1 cellular context compared by ENCODE assay signal in the genomic region with DNA sequence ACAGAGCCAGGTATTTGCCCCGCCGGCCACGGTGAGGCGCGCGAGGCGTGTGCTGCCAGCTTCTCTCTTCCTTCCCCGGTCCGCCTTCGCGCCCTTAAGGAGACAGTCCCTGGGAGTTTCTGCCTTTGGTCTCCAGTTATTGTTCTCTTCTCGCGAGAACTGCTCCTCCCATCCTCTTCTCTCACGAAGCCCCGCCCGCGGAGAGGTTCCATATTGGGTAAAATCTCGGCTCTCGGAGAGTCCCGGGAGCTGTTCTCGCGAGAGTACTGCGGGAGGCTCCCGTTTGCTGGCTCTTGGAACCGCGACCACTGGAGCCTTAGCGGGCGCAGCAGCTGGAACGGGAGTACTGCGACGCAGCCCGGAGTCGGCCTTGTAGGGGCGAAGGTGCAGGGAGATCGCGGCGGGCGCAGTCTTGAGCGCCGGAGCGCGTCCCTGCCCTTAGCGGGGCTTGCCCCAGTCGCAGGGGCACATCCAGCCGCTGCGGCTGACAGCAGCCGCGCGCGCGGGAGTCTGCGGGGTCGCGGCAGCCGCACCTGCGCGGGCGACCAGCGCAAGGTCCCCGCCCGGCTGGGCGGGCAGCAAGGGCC.
TF ChIP-seq lines count a peak whose summit lies in the region.

TSS of gene MAPK14 (plus strand) at position 308 of the 587 bp plus-strand sequence. CDS start 350 bp downstream, outside the sequence.

TF ChIP-seq in K562, 482 proteins besides CTCF, POLR2A, EP300 and RAD21 (continued from another document and continues in another):
- TF ChIP-seq ZBTB40 (IDR thresholded peaks at IDR 0.05) = 0 out of 2 replicates have a peak, but pooled peaks have one; percentile 8
- TF ChIP-seq ZBTB40 (CRISPR knock-in tag; IDR thresholded peaks at IDR 0.05) = no peak
- TF ChIP-seq, protein P1, sequence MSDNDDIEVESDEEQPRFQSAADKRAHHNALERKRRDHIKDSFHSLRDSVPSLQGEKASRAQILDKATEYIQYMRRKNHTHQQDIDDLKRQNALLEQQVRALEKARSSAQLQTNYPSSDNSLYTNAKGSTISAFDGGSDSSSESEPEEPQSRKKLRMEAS (CRISPR knock-in tag; IDR thresholded peaks at IDR 0.05) = peak; percentile 53; the same call in 1 of the 2 replicates
- TF ChIP-seq GTF2A2 (tag; IDR thresholded peaks at IDR 0.05) = no peak
- TF ChIP-seq, protein P2, sequence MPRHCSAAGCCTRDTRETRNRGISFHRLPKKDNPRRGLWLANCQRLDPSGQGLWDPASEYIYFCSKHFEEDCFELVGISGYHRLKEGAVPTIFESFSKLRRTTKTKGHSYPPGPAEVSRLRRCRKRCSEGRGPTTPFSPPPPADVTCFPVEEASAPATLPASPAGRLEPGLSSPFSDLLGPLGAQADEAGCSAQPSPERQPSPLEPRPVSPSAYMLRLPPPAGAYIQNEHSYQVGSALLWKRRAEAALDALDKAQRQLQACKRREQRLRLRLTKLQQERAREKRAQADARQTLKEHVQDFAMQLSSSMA (CRISPR knock-in tag; IDR thresholded peaks at IDR 0.05) = peak; percentile 53; the same call in 1 of the 2 replicates
- peak; percentile 59 for TF ChIP-seq EP400 (IDR thresholded peaks at IDR 0.05)
- TF ChIP-seq ZNF24 (IDR thresholded peaks at IDR 0.05) = peak; percentile 23; the same call in 1 of the 2 replicates
- TF ChIP-seq FOXK1 (CRISPR knock-in tag; IDR thresholded peaks at IDR 0.05; ENCODE audit: borderline replicate concordance) = no peak
- peak; percentile 56 to 72 for TF ChIP-seq E2F6 (IDR thresholded peaks at IDR 0.05; ENCODE audit: borderline replicate concordance in 1 of 2, extremely low read depth in 1 of 2, insufficient read depth in 1 of 2, insufficient read length in 1 of 2, low read depth in 1 of 2, low read length in 1 of 2, poor library complexity in 1 of 2, severe bottlenecking in 1 of 2)
- peak; percentile 84 for TF ChIP-seq SAP30 (IDR thresholded peaks at IDR 0.05; ENCODE audit: borderline replicate concordance, insufficient read depth, low read depth, low read length, poor library complexity, severe bottlenecking)
- TF ChIP-seq, protein P3, sequence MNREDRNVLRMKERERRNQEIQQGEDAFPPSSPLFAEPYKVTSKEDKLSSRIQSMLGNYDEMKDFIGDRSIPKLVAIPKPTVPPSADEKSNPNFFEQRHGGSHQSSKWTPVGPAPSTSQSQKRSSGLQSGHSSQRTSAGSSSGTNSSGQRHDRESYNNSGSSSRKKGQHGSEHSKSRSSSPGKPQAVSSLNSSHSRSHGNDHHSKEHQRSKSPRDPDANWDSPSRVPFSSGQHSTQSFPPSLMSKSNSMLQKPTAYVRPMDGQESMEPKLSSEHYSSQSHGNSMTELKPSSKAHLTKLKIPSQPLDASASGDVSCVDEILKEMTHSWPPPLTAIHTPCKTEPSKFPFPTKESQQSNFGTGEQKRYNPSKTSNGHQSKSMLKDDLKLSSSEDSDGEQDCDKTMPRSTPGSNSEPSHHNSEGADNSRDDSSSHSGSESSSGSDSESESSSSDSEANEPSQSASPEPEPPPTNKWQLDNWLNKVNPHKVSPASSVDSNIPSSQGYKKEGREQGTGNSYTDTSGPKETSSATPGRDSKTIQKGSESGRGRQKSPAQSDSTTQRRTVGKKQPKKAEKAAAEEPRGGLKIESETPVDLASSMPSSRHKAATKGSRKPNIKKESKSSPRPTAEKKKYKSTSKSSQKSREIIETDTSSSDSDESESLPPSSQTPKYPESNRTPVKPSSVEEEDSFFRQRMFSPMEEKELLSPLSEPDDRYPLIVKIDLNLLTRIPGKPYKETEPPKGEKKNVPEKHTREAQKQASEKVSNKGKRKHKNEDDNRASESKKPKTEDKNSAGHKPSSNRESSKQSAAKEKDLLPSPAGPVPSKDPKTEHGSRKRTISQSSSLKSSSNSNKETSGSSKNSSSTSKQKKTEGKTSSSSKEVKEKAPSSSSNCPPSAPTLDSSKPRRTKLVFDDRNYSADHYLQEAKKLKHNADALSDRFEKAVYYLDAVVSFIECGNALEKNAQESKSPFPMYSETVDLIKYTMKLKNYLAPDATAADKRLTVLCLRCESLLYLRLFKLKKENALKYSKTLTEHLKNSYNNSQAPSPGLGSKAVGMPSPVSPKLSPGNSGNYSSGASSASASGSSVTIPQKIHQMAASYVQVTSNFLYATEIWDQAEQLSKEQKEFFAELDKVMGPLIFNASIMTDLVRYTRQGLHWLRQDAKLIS (CRISPR knock-in tag; IDR thresholded peaks at IDR 0.05) = peak; percentile 53; the same call in 1 of the 2 replicates
- no peak for TF ChIP-seq ILK (tag; IDR thresholded peaks at IDR 0.05; ENCODE audit: borderline replicate concordance, low read depth)
- TF ChIP-seq NEUROD1 (IDR thresholded peaks at IDR 0.05; ENCODE audit: borderline replicate concordance, low read depth, low read length, partially characterized antibody) = peak; percentile 93
- no peak for TF ChIP-seq ZNF174 (CRISPR knock-in tag; IDR thresholded peaks at IDR 0.05)
- TF ChIP-seq FUS (optimal IDR thresholded peaks at IDR 0.05; ENCODE audit: low read depth, low read length) = peak; percentile 42
- TF ChIP-seq MAFG (tag; conservative IDR thresholded peaks at IDR 0.05) = no peak
- peak; percentile 46; the same call in 1 of the 2 replicates for TF ChIP-seq CBX1 (IDR thresholded peaks at IDR 0.05; ENCODE audit: low read depth)
- no peak for TF ChIP-seq SMARCA5 (IDR thresholded peaks at IDR 0.05)
- no peak; the same call in 1 of the 2 replicates for TF ChIP-seq STAG1 (CRISPR knock-in tag; IDR thresholded peaks at IDR 0.05; ENCODE audit: borderline replicate concordance)
- TF ChIP-seq ZEB2 (IDR thresholded peaks at IDR 0.05) = no peak
- TF ChIP-seq, protein P4, sequence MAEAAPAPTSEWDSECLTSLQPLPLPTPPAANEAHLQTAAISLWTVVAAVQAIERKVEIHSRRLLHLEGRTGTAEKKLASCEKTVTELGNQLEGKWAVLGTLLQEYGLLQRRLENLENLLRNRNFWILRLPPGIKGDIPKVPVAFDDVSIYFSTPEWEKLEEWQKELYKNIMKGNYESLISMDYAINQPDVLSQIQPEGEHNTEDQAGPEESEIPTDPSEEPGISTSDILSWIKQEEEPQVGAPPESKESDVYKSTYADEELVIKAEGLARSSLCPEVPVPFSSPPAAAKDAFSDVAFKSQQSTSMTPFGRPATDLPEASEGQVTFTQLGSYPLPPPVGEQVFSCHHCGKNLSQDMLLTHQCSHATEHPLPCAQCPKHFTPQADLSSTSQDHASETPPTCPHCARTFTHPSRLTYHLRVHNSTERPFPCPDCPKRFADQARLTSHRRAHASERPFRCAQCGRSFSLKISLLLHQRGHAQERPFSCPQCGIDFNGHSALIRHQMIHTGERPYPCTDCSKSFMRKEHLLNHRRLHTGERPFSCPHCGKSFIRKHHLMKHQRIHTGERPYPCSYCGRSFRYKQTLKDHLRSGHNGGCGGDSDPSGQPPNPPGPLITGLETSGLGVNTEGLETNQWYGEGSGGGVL (CRISPR knock-in tag; IDR thresholded peaks at IDR 0.05) = no peak
- TF ChIP-seq DMBX1 (CRISPR knock-in tag; IDR thresholded peaks at IDR 0.05; ENCODE audit: borderline replicate concordance) = peak; percentile 49; the same call in 1 of the 2 replicates
- TF ChIP-seq TAF7 (tag; IDR thresholded peaks at IDR 0.05) = 0 out of 2 replicates have a peak, but pooled peaks have one; percentile 55
- TF ChIP-seq ZBTB43 (CRISPR knock-in tag; IDR thresholded peaks at IDR 0.05) = no peak; the same call in 1 of the 2 replicates
- peak; percentile 92 for TF ChIP-seq ZFP91 (CRISPR knock-in tag; IDR thresholded peaks at IDR 0.05)
- TF ChIP-seq HDAC3 (IDR thresholded peaks at IDR 0.05; ENCODE audit: borderline replicate concordance, partially characterized antibody) = peak; percentile 92
- TF ChIP-seq JUN (IDR thresholded peaks at IDR 0.05; ENCODE audit: borderline replicate concordance, low read depth, low read length) = peak; percentile 13; the same call in 1 of the 2 replicates
- no peak; the same call in 1 of the 2 replicates for TF ChIP-seq JUN (CRISPR knock-in tag; IDR thresholded peaks at IDR 0.05; ENCODE audit: borderline replicate concordance)
- TF ChIP-seq TOE1 (IDR thresholded peaks at IDR 0.05; ENCODE audit: borderline replicate concordance) = 0 out of 2 replicates have a peak, but pooled peaks have one; percentile 62
- no peak; the same call in 1 of the 2 replicates for TF ChIP-seq TOE1 (CRISPR knock-in tag; IDR thresholded peaks at IDR 0.05; ENCODE audit: borderline replicate concordance, low read depth)
- TF ChIP-seq TRIM24 (IDR thresholded peaks at IDR 0.05) = no peak
- peak; percentile 47 for TF ChIP-seq CREM (IDR thresholded peaks at IDR 0.05; ENCODE audit: low read depth)
